ENCODE assay signal across 9 cellular contexts in the genomic region with DNA sequence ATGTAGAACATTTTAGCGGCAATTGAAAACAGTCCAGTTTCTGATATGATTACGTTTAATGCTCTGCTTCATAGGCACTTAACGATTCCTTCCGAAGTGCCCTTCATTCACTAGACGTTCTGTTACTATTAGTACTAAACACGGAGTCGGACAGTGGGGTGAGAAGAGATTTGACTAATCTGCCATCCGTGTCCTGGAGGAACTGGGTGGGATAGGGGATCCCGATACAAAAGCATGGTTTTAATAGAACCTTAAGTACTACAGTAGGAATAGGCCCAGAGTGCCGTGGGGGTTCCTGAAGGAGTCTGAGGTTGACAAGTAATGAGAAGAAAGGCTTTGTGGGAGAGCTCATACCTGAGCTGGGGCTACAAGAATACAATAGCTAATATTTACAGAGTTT. TPM values are rescaled to one million over a fixed set of nuclear protein-coding genes. Genes with fewer than 3 reads are reported as not detected.
DNase-seq lines count a peak whose midpoint lies in the region; ATAC-seq and TF ChIP-seq lines count a peak whose summit lies in the region.
"Had no signal": no experiment of that assay in that cellular context is flagged by ENCODE, and none has a peak within 500 bp of the region (broad histone marks: within the 10 kb centered on the region; RNA-seq: fewer than 3 reads in every experiment).

No MANE protein-coding gene starts in this region.

- H3K27ac ChIP-seq in SJCRH30 = no peak overlapping the region
- H3K27ac ChIP-seq in gastrocnemius medialis = peak overlapping the region in 2 of 4 donors; percentile 68 to 79

- peak overlapping the region; percentile 98 for H3K4me3 ChIP-seq in GM12865 (ENCODE audit: low read depth, low read length)
- peak overlapping the region; percentile 94 for H3K4me3 ChIP-seq in SJCRH30
- peak overlapping the region; percentile 95 for H3K4me3 ChIP-seq in fibroblast of pulmonary artery (replicated peaks; ENCODE audit: low read depth, low read length)
- peak overlapping the region; percentile 79 to 96 (median 94) for H3K4me3 ChIP-seq in gastrocnemius medialis

- H3K27me3 ChIP-seq in SJCRH30 (no peaks in the 10 kb centered on the region), gastrocnemius medialis (no peaks in the 10 kb centered on the region)

- intact Hi-C loops in gastrocnemius medialis (cut with DNase I; ENCODE audit: low total_unique reads) = no loop called here

- no peak for TF ChIP-seq POLR2A in gastrocnemius medialis (IDR thresholded peaks at IDR 0.05)

- no peak for TF ChIP-seq CTCF in GM12865 (IDR thresholded peaks at IDR 0.05; ENCODE audit: insufficient read depth, low read depth, low read length, missing control alignments)
- no peak for TF ChIP-seq CTCF in fibroblast of pulmonary artery (IDR thresholded peaks at IDR 0.05; ENCODE audit: low read length, missing control alignments)
- TF ChIP-seq CTCF in gastrocnemius medialis (IDR thresholded peaks at IDR 0.05 in 4 of 5, conservative IDR thresholded peaks at IDR 0.05 in 1 of 5) = no peak
- TF ChIP-seq CTCF in GM20000 (IDR thresholded peaks at IDR 0.05; ENCODE audit: extremely low read depth, missing control alignments) = no peak

- in situ Hi-C loops in gastrocnemius medialis (cut with MboI; ENCODE audit: low sequenced_read_pairs in 4 of 4) = no loop called here

- no peak for ATAC-seq in gastrocnemius medialis
- ATAC-seq in GM21423 (IDR thresholded peaks at IDR 0.05; ENCODE audit: unreplicated experiment) = no peak

- H3K9me3 ChIP-seq in SJCRH30 (replicated peaks) (0 out of 2 replicates have a peak, but pooled peaks cover 6% of the 10 kb centered on the region), gastrocnemius medialis (no peaks in the 10 kb centered on the region)

- H3K4me1 ChIP-seq in SJCRH30 (no peaks in the 10 kb centered on the region; the same call in 1 of the 2 replicates), gastrocnemius medialis (peaks cover 13 to 16% of the 10 kb centered on the region in 2 donors)

- H3K36me3 ChIP-seq in SJCRH30 = no peaks in the 10 kb centered on the region
- H3K36me3 ChIP-seq in gastrocnemius medialis = no peaks in the 10 kb centered on the region

- DNase-seq in GM12865 (ENCODE audit: low read depth) (no peak), SJCRH30 (no peak), fibroblast of pulmonary artery (ENCODE audit: low read depth) (no peak), gastrocnemius medialis (no peak), GM20000 (ENCODE audit: low spot score) (no peak), amygdala (lab: John Stamatoyannopoulos, UW) (no peak)
- DNase-seq in activated CD4-positive, alpha-beta T cell treated with anti-CD3 and anti-CD28 coated beads for 48 hours = no peak

RNA-seq across cellular contexts. Expression of gene MORN2, which starts 0.6 kb away (rescaled TPM):
- total RNA-seq in SJCRH30 (2014; rRNA removed; shearing (Covaris generic)) = 16.7 and 18.2 TPM in 2 replicates
- total RNA-seq in gastrocnemius medialis = 10 to 100 TPM; 12.9 to 16.7 (median 13.8) TPM

RNA-seq across cellular contexts. Expression of gene DHX57, which starts 0.7 kb away (rescaled TPM):
- total RNA-seq in SJCRH30 (2014; rRNA removed; shearing (Covaris generic)) = 32.6 and 33.0 TPM in 2 replicates
- total RNA-seq in gastrocnemius medialis = 10 to 100 TPM; 11.5 to 12.0 (median 11.7) TPM

RNA-seq across cellular contexts. Expression of gene ARHGEF33, which starts 13.3 kb away (rescaled TPM):
- 0.05 TPM in 1 of 2 replicates, not detected in the other for total RNA-seq in SJCRH30 (2014; rRNA removed; shearing (Covaris generic))
- total RNA-seq in gastrocnemius medialis = 1 to 10 TPM in 1 of 4 donors, under 1 TPM in 2, not detected in 1; 0.07 to 4.5 (median 0.52) TPM
- total RNA-seq: SK-MEL-5 had no signal
